In the genomic region with DNA sequence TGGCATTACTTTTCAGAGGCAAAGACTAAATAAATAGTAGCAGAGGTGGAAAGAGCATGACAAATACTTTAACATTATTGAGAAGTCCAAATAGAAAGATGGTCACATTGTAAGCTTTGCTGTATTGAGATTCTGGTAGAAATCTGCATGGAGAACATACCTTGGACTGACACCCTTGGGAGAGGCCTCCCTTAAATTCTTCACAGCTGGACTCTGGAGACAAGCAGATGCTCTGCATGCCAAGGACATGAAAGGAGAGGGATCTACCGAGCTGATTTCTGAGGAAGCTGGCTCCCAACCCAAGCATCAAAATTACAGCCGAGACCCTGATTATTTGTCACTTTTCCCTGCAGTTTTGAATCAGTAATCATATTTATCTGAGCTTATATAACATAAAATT, we compare ENCODE assay signal across 1 cellular context.
TF ChIP-seq lines count a peak whose summit lies in the region.

No MANE protein-coding gene starts in this region.

TF ChIP-seq in SK-N-SH, 30 proteins besides CTCF, POLR2A, EP300 and RAD21 (continued from another document):
- TF ChIP-seq REST (IDR thresholded peaks at IDR 0.05; ENCODE audit: low read depth, low read length) (no peak), FOXM1 (IDR thresholded peaks at IDR 0.05; ENCODE audit: low read depth) (no peak), POLR2AphosphoS5 (IDR thresholded peaks at IDR 0.05; ENCODE audit: low read depth, low read length) (no peak), CHD2 (IDR thresholded peaks at IDR 0.05; ENCODE audit: low read length, partially characterized antibody) (no peak), MEF2A (IDR thresholded peaks at IDR 0.05; ENCODE audit: borderline replicate concordance, low read depth) (no peak), MAX (IDR thresholded peaks at IDR 0.05; ENCODE audit: low read depth) (no peak), USF1 (IDR thresholded peaks at IDR 0.05; ENCODE audit: borderline replicate concordance, low read depth) (no peak)
